Comparison of ENCODE assay signal across 19 cellular contexts in genomic region chr15:71654714-71655174, GRCh38.
DNase-seq lines count a peak whose midpoint lies in the region; ATAC-seq, FAIRE-seq and TF ChIP-seq lines count a peak whose summit lies in the region.
"Had no signal": no experiment of that assay in that cellular context is flagged by ENCODE, and none has a peak within 500 bp of the region (broad histone marks: within the 10 kb centered on the region; RNA-seq: fewer than 3 reads in every experiment).

No MANE protein-coding gene starts in this region.

- no peak overlapping the region for H3K4me3 Mint-ChIP-seq in stimulated activated memory B cell treated with anti-CD40 and anti-IgM and Interleukin-4, amounts not matched to agents 10 μg/mL and 1 μg/mL and 100 μg/mL, for 72 hours
- H3K4me3 Mint-ChIP-seq: activated T-cell treated with anti-CD3 and anti-CD28 coated beads, Interleukin-2, amount 50 U/mL, for 72 hours; brain; GM23338; stimulated activated naive CD8-positive, alpha-beta T cell treated with anti-CD3 and anti-CD28 coated beads, Interleukin-15, Interleukin-2, amounts not matched to agents 100 ng/mL and 50 ng/mL, for 24 hours; T-helper 2 cell treated with Interferon-gamma antibody and Interleukin-4, amounts not matched to agents 5 μg/mL and 100 μg/mL, for 36 hours had no signal

- ATAC-seq in omental fat pad (ENCODE audit: low FRiP score) = peak; percentile 57
- ATAC-seq in stimulated activated memory B cell treated with anti-CD40 and anti-IgM and Interleukin-4, amounts not matched to agents 10 μg/mL and 1 μg/mL and 100 μg/mL, for 72 hours = no peak
- ATAC-seq: activated CD4-positive, CD25-positive, alpha-beta regulatory T cell treated with anti-CD3 and anti-CD28 coated beads, Interleukin-2, amount 50 U/mL, for 24 hours; activated T-cell treated with anti-CD3 and anti-CD28 coated beads, Interleukin-2, amount 50 U/mL, for 72 hours; GM23338; upper lobe of right lung had no signal

- TF ChIP-seq POLR2A in esophagus squamous epithelium (IDR thresholded peaks at IDR 0.05) = no peak

- no peaks in the 10 kb centered on the region for H3K27me3 ChIP-seq in esophagus squamous epithelium
- H3K27me3 ChIP-seq: upper lobe of right lung had no signal

- H3K27ac ChIP-seq in esophagus squamous epithelium (peak overlapping the region in 3 of 4 donors; percentile 58 to 78 (median 73)), kidney (ENCODE audit: low read depth in 2 of 2, low read length in 2 of 2) (no peak overlapping the region)
- H3K27ac ChIP-seq: upper lobe of right lung had no signal

- no peak overlapping the region for H3K27ac Mint-ChIP-seq in stimulated activated memory B cell treated with anti-CD40 and anti-IgM and Interleukin-4, amounts not matched to agents 10 μg/mL and 1 μg/mL and 100 μg/mL, for 72 hours
- H3K27ac Mint-ChIP-seq: activated T-cell treated with anti-CD3 and anti-CD28 coated beads, Interleukin-2, amount 50 U/mL, for 72 hours; brain; GM23338; stimulated activated naive CD8-positive, alpha-beta T cell treated with anti-CD3 and anti-CD28 coated beads, Interleukin-15, Interleukin-2, amounts not matched to agents 100 ng/mL and 50 ng/mL, for 24 hours; T-helper 2 cell treated with Interferon-gamma antibody and Interleukin-4, amounts not matched to agents 5 μg/mL and 100 μg/mL, for 36 hours had no signal

- no peaks in the 10 kb centered on the region for H3K27me3 Mint-ChIP-seq in stimulated activated memory B cell treated with anti-CD40 and anti-IgM and Interleukin-4, amounts not matched to agents 10 μg/mL and 1 μg/mL and 100 μg/mL, for 72 hours
- H3K27me3 Mint-ChIP-seq: brain had no signal

- FAIRE-seq in kidney (lab: Jason Lieb, UNC) = no peak
- FAIRE-seq: GM18507 had no signal

- 41 to 45% methylated on average over 3 of the region's 3 CpGs for WGBS in esophagus squamous epithelium, 2 donors

- H3K36me3 ChIP-seq in esophagus squamous epithelium = peaks cover 0 to 5% (median 0%) of the 10 kb centered on the region in 3 donors
- H3K36me3 ChIP-seq in kidney (ENCODE audit: control insufficient read depth in 1 of 2, insufficient read depth in 2 of 2, low read length in 2 of 2) = no peaks in the 10 kb centered on the region
- H3K36me3 ChIP-seq: upper lobe of right lung had no signal

- no peak overlapping the region for H3K4me3 ChIP-seq in esophagus squamous epithelium
- no peak overlapping the region for H3K4me3 ChIP-seq in kidney (ENCODE audit: low read length in 2 of 2)
- H3K4me3 ChIP-seq: GM23338, upper lobe of right lung had no signal

- H3K36me3 Mint-ChIP-seq in stimulated activated memory B cell treated with anti-CD40 and anti-IgM and Interleukin-4, amounts not matched to agents 10 μg/mL and 1 μg/mL and 100 μg/mL, for 72 hours = no peaks in the 10 kb centered on the region
- H3K36me3 Mint-ChIP-seq: brain had no signal

- H3K9me3 ChIP-seq in esophagus squamous epithelium (no peaks in the 10 kb centered on the region), kidney (ENCODE audit: control insufficient read depth in 1 of 2, low read length in 2 of 2) (no peaks in the 10 kb centered on the region)
- H3K9me3 ChIP-seq: upper lobe of right lung had no signal

- peaks cover 0 to 98% (median 44%) of the 10 kb centered on the region in 3 donors for H3K4me1 ChIP-seq in esophagus squamous epithelium
- H3K4me1 ChIP-seq in kidney (ENCODE audit: control insufficient read depth in 1 of 2, insufficient read depth in 1 of 2, low read depth in 1 of 2, low read length in 2 of 2) = no peaks in the 10 kb centered on the region
- H3K4me1 ChIP-seq: upper lobe of right lung had no signal

- no peaks in the 10 kb centered on the region for H3K9me3 Mint-ChIP-seq in stimulated activated memory B cell treated with anti-CD40 and anti-IgM and Interleukin-4, amounts not matched to agents 10 μg/mL and 1 μg/mL and 100 μg/mL, for 72 hours
- H3K9me3 Mint-ChIP-seq: activated T-cell treated with anti-CD3 and anti-CD28 coated beads, Interleukin-2, amount 50 U/mL, for 72 hours; brain; GM23338; stimulated activated naive CD8-positive, alpha-beta T cell treated with anti-CD3 and anti-CD28 coated beads, Interleukin-15, Interleukin-2, amounts not matched to agents 100 ng/mL and 50 ng/mL, for 24 hours; T-helper 2 cell treated with Interferon-gamma antibody and Interleukin-4, amounts not matched to agents 5 μg/mL and 100 μg/mL, for 36 hours had no signal

- H3K4me1 Mint-ChIP-seq in stimulated activated memory B cell treated with anti-CD40 and anti-IgM and Interleukin-4, amounts not matched to agents 10 μg/mL and 1 μg/mL and 100 μg/mL, for 72 hours = no peaks in the 10 kb centered on the region

- intact Hi-C loops in esophagus squamous epithelium (cut with DNase I) (no loop called here), kidney (cut with DNase I) (no loop called here)

- H3K9ac ChIP-seq in kidney (ENCODE audit: low read length in 2 of 2) = no peak overlapping the region

- DNase-seq in Daoy (ENCODE audit: low read depth) (peak; percentile 19), NCI-H69 (lab: John Stamatoyannopoulos, UW) (peak; percentile 84), esophagus squamous epithelium (lab: John Stamatoyannopoulos, UW) (no peak), omental fat pad (ENCODE audit: low spot score) (no peak), activated gamma-delta T cell treated with Interleukin-2 at 50 U/mL for 16 hours (no peak), kidney (no peak)
- DNase-seq: activated T-cell treated with anti-CD3 and anti-CD28 coated beads, Interleukin-2, amount 50 U/mL, for 72 hours; effector CD4-positive, alpha-beta T cell; islet precursor cell; NCI-H1694 treated with DMSO at 0.1 percent for 48 hours; NCI-H446 treated with DMSO at 0.1 percent for 48 hours; upper lobe of right lung had no signal

- TF ChIP-seq CTCF in esophagus squamous epithelium (IDR thresholded peaks at IDR 0.05) (no peak), omental fat pad (IDR thresholded peaks at IDR 0.05) (no peak), kidney (IDR thresholded peaks at IDR 0.05; ENCODE audit: borderline replicate concordance, extremely low read depth, insufficient read depth) (no peak)

Comparison
In these comparisons a context has a peak if more than half of its experiments do, and no peak if none do; other contexts are left out.
1. DNase-seq: peak in Daoy (single experiment) and NCI-H69 (single experiment); none in esophagus squamous epithelium (single experiment), omental fat pad (single experiment), activated gamma-delta T cell treated with Interleukin-2 at 50 U/mL for 16 hours (single experiment) and kidney (single experiment).
2. H3K27ac ChIP-seq: peak in esophagus squamous epithelium (3 of 4); none in kidney (0 of 2).